In the genomic region with DNA sequence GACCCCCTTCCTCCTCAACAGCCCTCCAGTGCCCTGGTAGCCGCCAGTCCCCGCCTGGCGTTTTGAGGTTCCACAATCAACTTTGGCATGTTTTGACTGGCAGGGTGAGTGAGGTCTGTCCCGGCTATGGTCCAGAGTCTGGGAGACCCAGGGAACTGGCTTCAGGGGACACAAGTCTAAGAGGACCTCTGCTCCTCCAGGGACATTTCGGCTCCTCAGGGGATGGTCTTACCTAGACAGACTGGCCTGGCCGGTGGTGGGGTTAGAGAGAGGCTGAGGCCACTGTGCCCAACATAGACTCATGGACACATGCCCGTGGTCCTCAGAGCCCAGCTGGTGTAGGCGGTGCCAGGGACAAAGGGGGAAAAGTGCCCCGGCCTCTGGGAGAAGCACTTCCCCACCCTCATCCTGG, we compare ENCODE assay signal across 11 cellular contexts. TPM values are rescaled to one million over a fixed set of nuclear protein-coding genes. Genes with fewer than 3 reads are reported as not detected.
DNase-seq lines count a peak whose midpoint lies in the region; ATAC-seq and TF ChIP-seq lines count a peak whose summit lies in the region.
"Had no signal": no experiment of that assay in that cellular context is flagged by ENCODE, and none has a peak within 500 bp of the region (broad histone marks: within the 10 kb centered on the region; RNA-seq: fewer than 3 reads in every experiment).

No MANE protein-coding gene starts in this region.

- H3K27me3 ChIP-seq in layer of hippocampus (ENCODE audit: control insufficient read depth, insufficient read depth, low read length) (no peaks in the 10 kb centered on the region), upper lobe of left lung (no peaks in the 10 kb centered on the region)

- peaks cover 56% of the 10 kb centered on the region for H3K4me1 Mint-ChIP-seq in activated naive CD4-positive, alpha-beta T cell treated with anti-CD3 and anti-CD28 coated beads for 36 hours (ENCODE audit: low read depth)
- peaks cover 64% of the 10 kb centered on the region for H3K4me1 Mint-ChIP-seq in activated CD4-positive, alpha-beta memory T cell treated with anti-CD3 and anti-CD28 coated beads, Interleukin-2, amount 10 ng/mL, durations not matched to agents 7 days and 5 days
- peaks cover 28% of the 10 kb centered on the region for H3K4me1 Mint-ChIP-seq in nephron progenitor cell

- CTCF ChIA-PET in activated naive CD4-positive, alpha-beta T cell treated with anti-CD3 and anti-CD28 coated beads for 36 hours (lab: Charles Lee): interaction anchor here (5.8 to 7.9 kb wide), 2 partner anchors 9 to 21 kb away, joined by 45 to 100 read pairs; no protein-coding TSS in a partner anchor
- CTCF ChIA-PET in activated CD4-positive, alpha-beta memory T cell treated with anti-CD3 and anti-CD28 coated beads, Interleukin-2, amount 10 ng/mL, durations not matched to agents 7 days and 5 days (lab: Charles Lee): interaction anchor here (2.5 to 8.2 kb wide), 2 partner anchors 9 to 49 kb away, joined by 12 to 106 read pairs; partner anchors contain the start of gene TMC6

- peak overlapping the region; percentile 60 for H3K4me3 Mint-ChIP-seq in activated naive CD4-positive, alpha-beta T cell treated with anti-CD3 and anti-CD28 coated beads for 36 hours
- H3K4me3 Mint-ChIP-seq in activated CD4-positive, alpha-beta memory T cell treated with anti-CD3 and anti-CD28 coated beads, Interleukin-2, amount 10 ng/mL, durations not matched to agents 7 days and 5 days: peak overlapping the region; percentile 87
- no peak overlapping the region for H3K4me3 Mint-ChIP-seq in nephron progenitor cell

- peak overlapping the region; percentile 35 for H3K27ac Mint-ChIP-seq in activated naive CD4-positive, alpha-beta T cell treated with anti-CD3 and anti-CD28 coated beads for 36 hours
- H3K27ac Mint-ChIP-seq in activated CD4-positive, alpha-beta memory T cell treated with anti-CD3 and anti-CD28 coated beads, Interleukin-2, amount 10 ng/mL, durations not matched to agents 7 days and 5 days: peak overlapping the region; percentile 89
- no peak overlapping the region for H3K27ac Mint-ChIP-seq in nephron progenitor cell

- WGBS in upper lobe of left lung, 2 donors: 73 to 83% methylated on average over 5 to 9 of the region's 9 CpGs

- POLR2A ChIA-PET in activated CD4-positive, alpha-beta memory T cell treated with anti-CD3 and anti-CD28 coated beads, Interleukin-2, amount 10 ng/mL, durations not matched to agents 7 days and 5 days (lab: Charles Lee): interaction anchor here (3.0 to 16.9 kb wide), 3 partner anchors 8 to 40 kb away, joined by 12 to 332 read pairs (median 197); partner anchors contain the start of genes TMC6 and TMC8

- H3K4me1 ChIP-seq in upper lobe of left lung: peaks cover 46 to 67% (median 57%) of the 10 kb centered on the region in 4 donors

- TF ChIP-seq POLR2A in upper lobe of left lung (IDR thresholded peaks at IDR 0.05): no peak

- TF ChIP-seq CTCF in upper lobe of left lung (IDR thresholded peaks at IDR 0.05): no peak
- no peak for TF ChIP-seq CTCF in nephron progenitor cell (IDR thresholded peaks at IDR 0.05)

- no peaks in the 10 kb centered on the region for H3K27me3 Mint-ChIP-seq in activated naive CD4-positive, alpha-beta T cell treated with anti-CD3 and anti-CD28 coated beads for 36 hours (ENCODE audit: low read depth)
- H3K27me3 Mint-ChIP-seq in activated CD4-positive, alpha-beta memory T cell treated with anti-CD3 and anti-CD28 coated beads, Interleukin-2, amount 10 ng/mL, durations not matched to agents 7 days and 5 days: no peaks in the 10 kb centered on the region
- peaks cover 32% of the 10 kb centered on the region for H3K27me3 Mint-ChIP-seq in nephron progenitor cell (ENCODE audit: low read depth, poor library complexity)

- intact Hi-C loops in activated naive CD4-positive, alpha-beta T cell treated with anti-CD3 and anti-CD28 coated beads for 36 hours (cut with micrococcal nuclease): loop anchor here (5.0 to 10.0 kb wide), 2 partner anchors 290 to 642 kb away; no protein-coding TSS in a partner anchor

- H3K9me3 ChIP-seq in upper lobe of left lung: no peaks in the 10 kb centered on the region
- H3K9me3 ChIP-seq: psoas muscle had no signal

- peak overlapping the region in 3 of 4 donors; percentile 47 to 53 (median 51) for H3K4me3 ChIP-seq in upper lobe of left lung

- H3K9me3 Mint-ChIP-seq in activated naive CD4-positive, alpha-beta T cell treated with anti-CD3 and anti-CD28 coated beads for 36 hours: no peaks in the 10 kb centered on the region
- H3K9me3 Mint-ChIP-seq in activated CD4-positive, alpha-beta memory T cell treated with anti-CD3 and anti-CD28 coated beads, Interleukin-2, amount 10 ng/mL, durations not matched to agents 7 days and 5 days: no peaks in the 10 kb centered on the region
- no peaks in the 10 kb centered on the region for H3K9me3 Mint-ChIP-seq in nephron progenitor cell

- H3K36me3 ChIP-seq in upper lobe of left lung: no peaks in the 10 kb centered on the region

- H3K27ac ChIP-seq in layer of hippocampus (ENCODE audit: low read depth, low read length): peak overlapping the region; percentile 46
- H3K27ac ChIP-seq in upper lobe of left lung: peak overlapping the region in 3 of 4 donors; percentile 63 to 96 (median 88)
- H3K27ac ChIP-seq: psoas muscle had no signal

- no peak for ATAC-seq in upper lobe of left lung (ENCODE audit: low FRiP score in 2 of 2)
- no peak for ATAC-seq in GM19023 (IDR thresholded peaks at IDR 0.05; ENCODE audit: unreplicated experiment)
- ATAC-seq: psoas muscle had no signal

- no peak for DNase-seq in activated naive CD4-positive, alpha-beta T cell treated with anti-CD3 and anti-CD28 coated beads for 36 hours
- DNase-seq in activated naive CD4-positive, alpha-beta T cell (lab: John Stamatoyannopoulos, UW): no peak
- DNase-seq in activated CD4-positive, alpha-beta memory T cell treated with anti-CD3 and anti-CD28 coated beads, Interleukin-2, amount 10 ng/mL, durations not matched to agents 7 days and 5 days: no peak
- DNase-seq in upper lobe of left lung (peak in 1 of 2 donors; percentile 21), nephron progenitor cell (no peak)
- no peak for DNase-seq in NK-92 treated with Interleukin-12 subunit alpha and Interleukin-12 subunit beta, amount 100 ng/mL, for 24 hours (lab: John Stamatoyannopoulos, UW)

- peaks cover 47% of the 10 kb centered on the region for H3K36me3 Mint-ChIP-seq in activated naive CD4-positive, alpha-beta T cell treated with anti-CD3 and anti-CD28 coated beads for 36 hours (ENCODE audit: low read depth)
- peaks cover 65% of the 10 kb centered on the region for H3K36me3 Mint-ChIP-seq in activated CD4-positive, alpha-beta memory T cell treated with anti-CD3 and anti-CD28 coated beads, Interleukin-2, amount 10 ng/mL, durations not matched to agents 7 days and 5 days (ENCODE audit: low read depth)
- no peaks in the 10 kb centered on the region for H3K36me3 Mint-ChIP-seq in nephron progenitor cell (ENCODE audit: low read depth)

- no peak for TF ChIP-seq EP300 in upper lobe of left lung (IDR thresholded peaks at IDR 0.05)

RNA-seq across cellular contexts. Expression of gene TMC8, which starts 2.2 kb away (rescaled TPM):
- total RNA-seq in activated naive CD4-positive, alpha-beta T cell treated with anti-CD3 and anti-CD28 coated beads for 36 hours: 100 to 1,000 TPM; 105 to 110 TPM
- 100 to 1,000 TPM; 316 to 334 TPM for total RNA-seq in activated CD4-positive, alpha-beta memory T cell treated with anti-CD3 and anti-CD28 coated beads, Interleukin-2, amount 10 ng/mL, durations not matched to agents 7 days and 5 days
- 10 to 100 TPM; 10.8 to 65.0 (median 33.8) TPM for total RNA-seq in upper lobe of left lung
- total RNA-seq: fibroblast of villous mesenchyme had no signal

RNA-seq across cellular contexts. Expression of gene TMC6, which starts 4.2 kb away (rescaled TPM):
- total RNA-seq in activated naive CD4-positive, alpha-beta T cell treated with anti-CD3 and anti-CD28 coated beads for 36 hours: 10 to 100 TPM; 79.0 to 85.6 TPM
- total RNA-seq in activated CD4-positive, alpha-beta memory T cell treated with anti-CD3 and anti-CD28 coated beads, Interleukin-2, amount 10 ng/mL, durations not matched to agents 7 days and 5 days: 100 to 1,000 TPM; 460 to 463 TPM
- 100 to 1,000 TPM in 5 of 6 donors, 10 to 100 TPM in 1; 51.4 to 216 (median 195) TPM for total RNA-seq in upper lobe of left lung

RNA-seq across cellular contexts. Expression of gene C17orf99, which starts 13.4 kb away (rescaled TPM):
- not detected for total RNA-seq in activated naive CD4-positive, alpha-beta T cell treated with anti-CD3 and anti-CD28 coated beads for 36 hours
- not detected for total RNA-seq in activated CD4-positive, alpha-beta memory T cell treated with anti-CD3 and anti-CD28 coated beads, Interleukin-2, amount 10 ng/mL, durations not matched to agents 7 days and 5 days
- total RNA-seq in upper lobe of left lung: 1 to 10 TPM in 1 of 6 donors, under 1 TPM in 2, not detected in 3; 0.46 to 1.1 (median 0.54) TPM
- total RNA-seq: fibroblast of villous mesenchyme, psoas muscle, SK-MEL-5 had no signal

RNA-seq across cellular contexts. Expression of gene SYNGR2, which starts 35.6 kb away (rescaled TPM):
- 100 to 1,000 TPM in 1 of 2 experiments, 10 to 100 TPM in 1; 96.3 to 103 TPM for total RNA-seq in activated naive CD4-positive, alpha-beta T cell treated with anti-CD3 and anti-CD28 coated beads for 36 hours
- 10 to 100 TPM; 63.6 to 64.0 TPM for total RNA-seq in activated CD4-positive, alpha-beta memory T cell treated with anti-CD3 and anti-CD28 coated beads, Interleukin-2, amount 10 ng/mL, durations not matched to agents 7 days and 5 days
- total RNA-seq in upper lobe of left lung: 100 to 1,000 TPM; 110 to 265 (median 179) TPM

RNA-seq across cellular contexts. Expression of gene TK1, which starts 54.1 kb away (rescaled TPM):
- total RNA-seq in activated naive CD4-positive, alpha-beta T cell treated with anti-CD3 and anti-CD28 coated beads for 36 hours: 100 to 1,000 TPM; 165 to 173 TPM
- total RNA-seq in activated CD4-positive, alpha-beta memory T cell treated with anti-CD3 and anti-CD28 coated beads, Interleukin-2, amount 10 ng/mL, durations not matched to agents 7 days and 5 days: 100 to 1,000 TPM; 109 to 117 TPM
- 10 to 100 TPM in 3 of 6 donors, 1 to 10 TPM in 3; 2.8 to 16.0 (median 9.0) TPM for total RNA-seq in upper lobe of left lung
